In genomic region chr1:43147625-43148319, GRCh38 we compare ENCODE assay signal across 1 cellular context.
A peak's percentile ranks its signal among the peaks of the same experiment; 100 is the strongest.
TF ChIP-seq lines count a peak whose summit lies in the region.

No MANE protein-coding gene starts in this region.

TF ChIP-seq in K562, 482 proteins besides CTCF, POLR2A, EP300 and RAD21 (continued from another document):
- TF ChIP-seq, protein P1, sequence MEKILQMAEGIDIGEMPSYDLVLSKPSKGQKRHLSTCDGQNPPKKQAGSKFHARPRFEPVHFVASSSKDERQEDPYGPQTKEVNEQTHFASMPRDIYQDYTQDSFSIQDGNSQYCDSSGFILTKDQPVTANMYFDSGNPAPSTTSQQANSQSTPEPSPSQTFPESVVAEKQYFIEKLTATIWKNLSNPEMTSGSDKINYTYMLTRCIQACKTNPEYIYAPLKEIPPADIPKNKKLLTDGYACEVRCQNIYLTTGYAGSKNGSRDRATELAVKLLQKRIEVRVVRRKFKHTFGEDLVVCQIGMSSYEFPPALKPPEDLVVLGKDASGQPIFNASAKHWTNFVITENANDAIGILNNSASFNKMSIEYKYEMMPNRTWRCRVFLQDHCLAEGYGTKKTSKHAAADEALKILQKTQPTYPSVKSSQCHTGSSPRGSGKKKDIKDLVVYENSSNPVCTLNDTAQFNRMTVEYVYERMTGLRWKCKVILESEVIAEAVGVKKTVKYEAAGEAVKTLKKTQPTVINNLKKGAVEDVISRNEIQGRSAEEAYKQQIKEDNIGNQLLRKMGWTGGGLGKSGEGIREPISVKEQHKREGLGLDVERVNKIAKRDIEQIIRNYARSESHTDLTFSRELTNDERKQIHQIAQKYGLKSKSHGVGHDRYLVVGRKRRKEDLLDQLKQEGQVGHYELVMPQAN (IDR thresholded peaks at IDR 0.05; ENCODE audit: borderline replicate concordance): peak; percentile 36; the same call in 1 of the 2 replicates
- TF ChIP-seq MYNN (IDR thresholded peaks at IDR 0.05) (peak; percentile 93), MYNN (CRISPR knock-in tag; IDR thresholded peaks at IDR 0.05) (0 out of 2 replicates have a peak, but pooled peaks have one; percentile 60), MXI1 (IDR thresholded peaks at IDR 0.05; ENCODE audit: low read depth, low read length) (peak; percentile 96), THRAP3 (IDR thresholded peaks at IDR 0.05; ENCODE audit: borderline replicate concordance) (no peak), USF2 (CRISPR knock-in tag; IDR thresholded peaks at IDR 0.05) (0 out of 2 replicates have a peak, but pooled peaks have one; percentile 1), NEUROD1 (IDR thresholded peaks at IDR 0.05; ENCODE audit: borderline replicate concordance, low read depth, low read length, partially characterized antibody) (peak; percentile 65), CSDE1 (IDR thresholded peaks at IDR 0.05) (peak in 1 of 2 experiments; percentile 87; a peak in 2 of 4 replicates), PPARD (CRISPR knock-in tag; IDR thresholded peaks at IDR 0.05) (no peak)
